Comparison of ENCODE assay signal across 8 cellular contexts in the genomic region with DNA sequence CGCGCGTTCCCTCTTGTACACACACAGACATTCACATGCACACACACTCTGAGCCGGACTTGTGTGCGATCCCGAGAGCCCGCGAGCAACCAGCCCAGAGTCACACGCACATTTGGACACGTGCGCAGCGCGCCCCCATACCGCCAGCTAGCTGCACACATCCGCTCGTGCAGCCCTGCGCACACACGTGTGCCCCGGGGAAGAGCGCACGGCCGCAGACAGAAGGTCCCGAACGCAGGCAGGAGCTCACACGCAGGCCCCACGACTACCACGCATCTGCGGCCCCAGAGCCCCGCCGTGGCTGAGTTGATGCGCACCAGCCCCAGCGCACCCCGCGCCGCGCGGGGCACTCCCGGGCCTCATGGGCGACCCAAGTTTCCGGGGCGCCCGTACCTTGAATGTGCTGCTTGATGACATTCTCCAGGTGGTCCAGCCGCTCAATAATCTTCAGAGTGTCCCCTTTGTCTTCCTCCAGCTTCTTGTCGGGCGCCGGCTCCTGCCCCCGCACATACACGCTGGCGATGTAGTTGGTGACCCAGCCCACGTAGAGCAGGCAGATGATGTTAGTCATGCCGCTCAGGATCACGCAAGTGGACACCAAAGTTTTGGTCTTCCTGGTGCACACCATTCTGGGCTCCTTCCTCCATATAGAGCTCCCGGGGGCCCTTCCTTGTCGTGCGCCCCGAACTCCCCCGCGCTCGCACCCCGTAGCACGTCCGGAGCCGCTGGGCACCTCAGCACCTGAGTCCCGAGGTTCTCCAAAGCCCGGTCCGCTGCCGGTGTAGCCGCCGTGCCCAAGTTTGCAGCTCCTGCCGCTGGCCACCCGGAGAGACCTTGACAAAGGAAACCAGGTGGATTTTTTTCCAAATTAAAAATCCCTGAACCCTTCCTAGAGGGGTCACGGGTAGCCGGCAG. TPM values are rescaled to one million over a fixed set of nuclear protein-coding genes. Genes with fewer than 3 reads are reported as not detected.
DNase-seq lines count a peak whose midpoint lies in the region; ATAC-seq and TF ChIP-seq lines count a peak whose summit lies in the region.

No MANE protein-coding gene starts in this region.

- H3K27ac Mint-ChIP-seq in activated CD4-positive, alpha-beta T cell treated with anti-CD3 and anti-CD28 coated beads, Interleukin-2, amount 10 ng/mL, durations not matched to agents 7 days and 5 days, result no peak overlapping the region
- peak overlapping the region; percentile 69 for H3K27ac Mint-ChIP-seq in chondrocyte (ENCODE audit: unreplicated experiment)

- DNase-seq in activated CD4-positive, alpha-beta T cell treated with anti-CD3 and anti-CD28 coated beads, Interleukin-2, amount 10 ng/mL, durations not matched to agents 7 days and 5 days, result peak; percentile 33
- no peak for DNase-seq in activated CD4-positive, alpha-beta T cell treated with anti-CD3 and anti-CD28 coated beads, Interleukin-2, amount 50 U/mL, for 4 hours
- no peak for DNase-seq in Panc1 (ENCODE audit: low read depth, low spot score)
- DNase-seq in chondrocyte (ENCODE audit: low spot score), result no peak
- peak; percentile 55 for DNase-seq in lower lobe of right lung

- H3K36me3 Mint-ChIP-seq in activated CD4-positive, alpha-beta T cell treated with anti-CD3 and anti-CD28 coated beads, Interleukin-2, amount 10 ng/mL, durations not matched to agents 7 days and 5 days (ENCODE audit: low read depth), result no peaks in the 10 kb centered on the region
- no peaks in the 10 kb centered on the region for H3K36me3 Mint-ChIP-seq in chondrocyte (ENCODE audit: low read depth)

- H3K9ac ChIP-seq in stomach smooth muscle (ENCODE audit: low read length in 2 of 2), result peak overlapping the region; percentile 55 to 60

- H3K4me1 ChIP-seq in Panc1 (ENCODE audit: control insufficient read depth, insufficient read depth, low read length), result peaks cover 16% of the 10 kb centered on the region
- H3K4me1 ChIP-seq in lower lobe of right lung, result peaks cover 18% of the 10 kb centered on the region
- peaks cover 29% of the 10 kb centered on the region for H3K4me1 ChIP-seq in stomach smooth muscle (ENCODE audit: control insufficient read depth, insufficient read depth, low read length)

- H3K27me3 Mint-ChIP-seq in activated CD4-positive, alpha-beta T cell treated with anti-CD3 and anti-CD28 coated beads, Interleukin-2, amount 10 ng/mL, durations not matched to agents 7 days and 5 days, result peaks cover 57% of the 10 kb centered on the region
- H3K27me3 Mint-ChIP-seq in chondrocyte (ENCODE audit: low read depth), result no peaks in the 10 kb centered on the region

- no peaks in the 10 kb centered on the region for H3K9me3 ChIP-seq in Panc1 (ENCODE audit: control insufficient read depth, insufficient read depth, low read depth, low read length)
- H3K9me3 ChIP-seq in lower lobe of right lung, result no peaks in the 10 kb centered on the region
- no peaks in the 10 kb centered on the region for H3K9me3 ChIP-seq in stomach smooth muscle (ENCODE audit: control insufficient read depth in 2 of 2, low read length in 2 of 2)

- TF ChIP-seq CTCF in Panc1 (IDR thresholded peaks at IDR 0.05), result peak; percentile 37
- TF ChIP-seq CTCF in chondrocyte (IDR thresholded peaks at IDR 0.05), result peak; percentile 44
- no peak for TF ChIP-seq CTCF in lower lobe of right lung (IDR thresholded peaks at IDR 0.05)

- intact Hi-C loops in Panc1 (cut with micrococcal nuclease; ENCODE audit: unreplicated experiment), result loop anchor here (5.0 kb wide), 1 partner anchor 166 kb away; no protein-coding TSS in a partner anchor
- intact Hi-C loops in lower lobe of right lung (cut with DNase I), result no loop called here

- H3K36me3 ChIP-seq in Panc1 (ENCODE audit: control insufficient read depth, insufficient read depth, low read length) (no peaks in the 10 kb centered on the region; the same call in 1 of the 2 replicates), lower lobe of right lung (no peaks in the 10 kb centered on the region), stomach smooth muscle (ENCODE audit: control insufficient read depth in 2 of 2, insufficient read depth in 2 of 2, low read length in 2 of 2) (no peaks in the 10 kb centered on the region)

- POLR2A ChIA-PET in activated CD4-positive, alpha-beta T cell treated with anti-CD3 and anti-CD28 coated beads, Interleukin-2, amount 10 ng/mL, durations not matched to agents 7 days and 5 days (lab: Charles Lee), result no interaction called here
- POLR2A ChIA-PET in Panc1 (lab: Charles Lee), result interaction anchor here (0.7 kb wide), 3 partner anchors 7 to 749 kb away, joined by 4 to 9 read pairs (median 6); no protein-coding TSS in a partner anchor

- peak; percentile 23 for ATAC-seq in HG02642 (IDR thresholded peaks at IDR 0.05; ENCODE audit: poor library complexity, unreplicated experiment)
- ATAC-seq in Panc1, result peak; percentile 21
- ATAC-seq in lower lobe of right lung, result peak; percentile 32 to 39
- ATAC-seq in HG02623 (IDR thresholded peaks at IDR 0.05; ENCODE audit: unreplicated experiment), result no peak

- H3K4me3 Mint-ChIP-seq in activated CD4-positive, alpha-beta T cell treated with anti-CD3 and anti-CD28 coated beads, Interleukin-2, amount 10 ng/mL, durations not matched to agents 7 days and 5 days, result peak overlapping the region; percentile 74
- H3K4me3 Mint-ChIP-seq in chondrocyte (ENCODE audit: unreplicated experiment), result peak overlapping the region; percentile 91

- peak overlapping the region; percentile 62 to 67 for H3K4me3 ChIP-seq in Panc1 (ENCODE audit: low read depth in 2 of 2, low read length in 2 of 2)
- H3K4me3 ChIP-seq in lower lobe of right lung, result peak overlapping the region; percentile 77
- H3K4me3 ChIP-seq in stomach smooth muscle (ENCODE audit: low read length in 2 of 2), result peak overlapping the region; percentile 84 to 85

- CTCF ChIA-PET in activated CD4-positive, alpha-beta T cell treated with anti-CD3 and anti-CD28 coated beads, Interleukin-2, amount 10 ng/mL, durations not matched to agents 7 days and 5 days (lab: Charles Lee), result interaction anchor here (0.7 to 1.8 kb wide), 5 partner anchors 8 to 30 kb away, joined by 3 to 6 read pairs (median 3); no protein-coding TSS in a partner anchor
- CTCF ChIA-PET in Panc1 (lab: Charles Lee), result interaction anchor here (0.6 to 0.9 kb wide), 5 partner anchors 46 to 1843 kb away, joined by 3 to 11 read pairs (median 4); no protein-coding TSS in a partner anchor

- peaks cover 7% of the 10 kb centered on the region for H3K4me1 Mint-ChIP-seq in activated CD4-positive, alpha-beta T cell treated with anti-CD3 and anti-CD28 coated beads, Interleukin-2, amount 10 ng/mL, durations not matched to agents 7 days and 5 days
- H3K4me1 Mint-ChIP-seq in chondrocyte (ENCODE audit: low read depth), result peaks cover 52% of the 10 kb centered on the region

- H3K27ac ChIP-seq in Panc1 (ENCODE audit: low read length) (peak overlapping the region; percentile 62), lower lobe of right lung (peak overlapping the region; percentile 85), stomach smooth muscle (ENCODE audit: low read length) (peak overlapping the region; percentile 31)

- in situ Hi-C loops in Panc1 (cut with HindIII; ENCODE audit: low pct_unique_long_range_greater_than_20kb, low sequenced_read_pairs), result no loop called here

- no TSS peak for BruUV-seq in Panc1 (replicated peaks; lab: Mats Ljungman, UMichigan)

- no peaks in the 10 kb centered on the region for H3K27me3 ChIP-seq in Panc1 (ENCODE audit: control insufficient read depth, insufficient read depth, low read length)
- H3K27me3 ChIP-seq in lower lobe of right lung (ENCODE audit: low read depth), result no peaks in the 10 kb centered on the region
- H3K27me3 ChIP-seq in stomach smooth muscle (ENCODE audit: control insufficient read depth in 1 of 2, insufficient read depth in 2 of 2, low read length in 2 of 2), result peaks cover 0 to 2% of the 10 kb centered on the region in 2 donors

- no peaks in the 10 kb centered on the region for H3K9me3 Mint-ChIP-seq in activated CD4-positive, alpha-beta T cell treated with anti-CD3 and anti-CD28 coated beads, Interleukin-2, amount 10 ng/mL, durations not matched to agents 7 days and 5 days
- H3K9me3 Mint-ChIP-seq in chondrocyte (ENCODE audit: low read depth), result no peaks in the 10 kb centered on the region

RNA-seq across cellular contexts. Expression of gene GALNT18, which starts 0.6 kb away (rescaled TPM):
- total RNA-seq in activated CD4-positive, alpha-beta T cell treated with anti-CD3 and anti-CD28 coated beads, Interleukin-2, amount 10 ng/mL, durations not matched to agents 7 days and 5 days, result under 1 TPM; 0.69 to 0.71 TPM
- total RNA-seq in Panc1 (2021; ENCODE audit: unreplicated experiment) (8.6 TPM), chondrocyte (35.9 to 38.4 TPM (median 36.4 TPM) in 3 replicates), lower lobe of right lung (46.4 TPM)
- polyA plus RNA-seq in Panc1 (2012; ENCODE audit: insufficient read length), result 13.4 TPM

Comparison
In these comparisons a context has a peak if more than half of its experiments do, and no peak if none do; other contexts are left out.
1. DNase-seq: peak in activated CD4-positive, alpha-beta T cell treated with anti-CD3 and anti-CD28 coated beads, Interleukin-2, amount 10 ng/mL, durations not matched to agents 7 days and 5 days (single experiment) and lower lobe of right lung (single experiment); none in activated CD4-positive, alpha-beta T cell treated with anti-CD3 and anti-CD28 coated beads, Interleukin-2, amount 50 U/mL, for 4 hours (0 of 2), Panc1 (single experiment) and chondrocyte (single experiment).
2. H3K27ac ChIP-seq: peak in every context shown above with its lines; median percentile 85 in lower lobe of right lung; 62 in Panc1; 31 in stomach smooth muscle.
3. Peak in every context shown above with its lines, with median percentiles within 50 percentile points of each other: H3K4me3 ChIP-seq.